In genomic region chr3:141392018-141392370, GRCh38 we compare ENCODE assay signal across 21 cellular contexts. TPM values are rescaled to one million over a fixed set of nuclear protein-coding genes. Genes with fewer than 3 reads are reported as not detected.
A peak's percentile ranks its signal among the peaks of the same experiment; 100 is the strongest.
DNase-seq lines count a peak whose midpoint lies in the region; ATAC-seq and TF ChIP-seq lines count a peak whose summit lies in the region.
"Had no signal": no experiment of that assay in that cellular context is flagged by ENCODE, and none has a peak within 500 bp of the region (broad histone marks: within the 10 kb centered on the region; RNA-seq: fewer than 3 reads in every experiment).

No MANE protein-coding gene starts in this region.

- H3K36me3 Mint-ChIP-seq in stimulated activated effector memory CD8-positive, alpha-beta T cell treated with anti-CD3 and anti-CD28 coated beads, Interleukin-12 subunit alpha, Interleukin-12 subunit beta, amount 100 ng/mL, for 72 hours: no peaks in the 10 kb centered on the region

- H4K20me1 ChIP-seq in MM.1S (ENCODE audit: insufficient read depth, low read length): no peaks in the 10 kb centered on the region

- no peak for TF ChIP-seq POLR2A in gastroesophageal sphincter (IDR thresholded peaks at IDR 0.05)

- H3K27me3 ChIP-seq in MM.1S (replicated peaks; ENCODE audit: insufficient read depth, low read length): no peaks in the 10 kb centered on the region
- no peaks in the 10 kb centered on the region for H3K27me3 ChIP-seq in gastroesophageal sphincter
- H3K27me3 ChIP-seq: brain microvascular endothelial cell, pancreas had no signal

- peaks cover 26% of the 10 kb centered on the region for H3K4me1 Mint-ChIP-seq in stimulated activated effector memory CD8-positive, alpha-beta T cell treated with anti-CD3 and anti-CD28 coated beads, Interleukin-12 subunit alpha, Interleukin-12 subunit beta, amount 100 ng/mL, for 72 hours

- DNase-seq in G401 (ENCODE audit: low spot score) (peak; percentile 26), MM.1S (peak; percentile 5), fibroblast of the aortic adventitia (ENCODE audit: low read depth) (peak; percentile 20), cortex of kidney (lab: John Stamatoyannopoulos, UW) (no peak)
- DNase-seq in stimulated activated effector memory CD8-positive, alpha-beta T cell treated with anti-CD3 and anti-CD28 coated beads, Interleukin-12 subunit alpha, Interleukin-12 subunit beta, amount 100 ng/mL, for 72 hours (ENCODE audit: low spot score in 2 of 2): no peak
- DNase-seq: activated naive CD8-positive, alpha-beta T cell treated with anti-CD3 and anti-CD28 coated beads, Interleukin-2, amount 10 ng/mL, durations not matched to agents 7 days and 5 days; brain microvascular endothelial cell; DMS153; H9; kidney; NCI-H1105 treated with DMSO at 0.1 percent for 48 hours; NCI-H2081 treated with DMSO at 0.1 percent for 48 hours; NCI-H510A; pancreas had no signal

- ATAC-seq in stimulated activated effector memory CD8-positive, alpha-beta T cell treated with anti-CD3 and anti-CD28 coated beads, Interleukin-12 subunit alpha, Interleukin-12 subunit beta, amount 100 ng/mL, for 72 hours: no peak
- ATAC-seq in gastroesophageal sphincter: no peak
- no peak for ATAC-seq in HG03565 (IDR thresholded peaks at IDR 0.05; ENCODE audit: unreplicated experiment)
- ATAC-seq in HG02885 (IDR thresholded peaks at IDR 0.05; ENCODE audit: poor library complexity, unreplicated experiment): no peak
- ATAC-seq: sciatic nerve had no signal

- in situ Hi-C loops in G401 (cut with HindIII; ENCODE audit: low sequenced_read_pairs): no loop called here

- H3K9me3 ChIP-seq in MM.1S (replicated peaks; ENCODE audit: insufficient read depth, low read length): no peaks in the 10 kb centered on the region
- no peaks in the 10 kb centered on the region for H3K9me3 ChIP-seq in gastroesophageal sphincter
- H3K9me3 ChIP-seq: pancreas had no signal

- H3K9ac ChIP-seq in MM.1S (ENCODE audit: low read length): peak overlapping the region; percentile 100; the same call in 1 of the 2 replicates

- no peaks in the 10 kb centered on the region for H3K9me3 Mint-ChIP-seq in stimulated activated effector memory CD8-positive, alpha-beta T cell treated with anti-CD3 and anti-CD28 coated beads, Interleukin-12 subunit alpha, Interleukin-12 subunit beta, amount 100 ng/mL, for 72 hours

- H3K4me3 ChIP-seq in MM.1S (ENCODE audit: low read length): peak overlapping the region; percentile 67
- H3K4me3 ChIP-seq in fibroblast of the aortic adventitia (ENCODE audit: low read depth, low read length): no peak overlapping the region
- no peak overlapping the region for H3K4me3 ChIP-seq in gastroesophageal sphincter
- H3K4me3 ChIP-seq: pancreas had no signal

- H3K27ac ChIP-seq in MM.1S (ENCODE audit: low read length): peak overlapping the region; percentile 100
- no peak overlapping the region for H3K27ac ChIP-seq in gastroesophageal sphincter
- H3K27ac ChIP-seq: brain microvascular endothelial cell, pancreas had no signal

- H3K4me2 ChIP-seq in MM.1S (ENCODE audit: low read depth, low read length): peak overlapping the region; percentile 90

- H3K79me2 ChIP-seq in MM.1S (ENCODE audit: low read length): peaks cover 100% of the 10 kb centered on the region

- H3F3A ChIP-seq in MM.1S (ENCODE audit: insufficient read depth, low read length): peaks cover 99% of the 10 kb centered on the region

- no peaks in the 10 kb centered on the region for H3K9me2 ChIP-seq in MM.1S (replicated peaks; ENCODE audit: insufficient read depth, low read length)

- peak overlapping the region; percentile 69 for H3K27ac Mint-ChIP-seq in stimulated activated effector memory CD8-positive, alpha-beta T cell treated with anti-CD3 and anti-CD28 coated beads, Interleukin-12 subunit alpha, Interleukin-12 subunit beta, amount 100 ng/mL, for 72 hours
- H3K27ac Mint-ChIP-seq: activated naive CD8-positive, alpha-beta T cell treated with anti-CD3 and anti-CD28 coated beads, Interleukin-2, amount 10 ng/mL, durations not matched to agents 7 days and 5 days; activated T-helper 2 cell treated with anti-CD3 and anti-CD28 coated beads, Interferon-gamma antibody, Interleukin-2, Interleukin-4, amounts not matched to agents 10 μg/mL and 5 μg/mL and 100 μg/mL, durations not matched to agents 14 hours and 24 hours and 36 hours; dendritic cell treated with granulocyte-macrophage colony-stimulating factor and Interleukin-4, amounts not matched to agents 40 ng/mL and 50 ng/mL, for 4 days; H9 had no signal

- TF ChIP-seq CTCF in MM.1S (IDR thresholded peaks at IDR 0.05; ENCODE audit: low read length) (no peak), fibroblast of the aortic adventitia (IDR thresholded peaks at IDR 0.05; ENCODE audit: insufficient read depth, low read length) (no peak), gastroesophageal sphincter (IDR thresholded peaks at IDR 0.05) (no peak)

- H3K4me3 Mint-ChIP-seq in stimulated activated effector memory CD8-positive, alpha-beta T cell treated with anti-CD3 and anti-CD28 coated beads, Interleukin-12 subunit alpha, Interleukin-12 subunit beta, amount 100 ng/mL, for 72 hours: no peak overlapping the region
- H3K4me3 Mint-ChIP-seq: activated naive CD8-positive, alpha-beta T cell treated with anti-CD3 and anti-CD28 coated beads, Interleukin-2, amount 10 ng/mL, durations not matched to agents 7 days and 5 days; CD4-positive, CD25-positive, alpha-beta regulatory T cell; dendritic cell treated with granulocyte-macrophage colony-stimulating factor and Interleukin-4, amounts not matched to agents 40 ng/mL and 50 ng/mL, for 4 days; H9 had no signal

- peaks cover 29% of the 10 kb centered on the region for H3K36me3 ChIP-seq in MM.1S (replicated peaks; ENCODE audit: insufficient read depth, low read length)
- H3K36me3 ChIP-seq in gastroesophageal sphincter: peaks cover 0 to 9% of the 10 kb centered on the region in 2 donors
- H3K36me3 ChIP-seq: pancreas had no signal

- WGBS in gastroesophageal sphincter (ENCODE audit: low coverage in 1 of 2), 2 donors: 69 to 75% methylated on average over 2 to 4 of the region's 4 CpGs

- H3K4me1 ChIP-seq in MM.1S (ENCODE audit: low read length) (peaks cover 53% of the 10 kb centered on the region), gastroesophageal sphincter (peaks cover 0 to 36% (median 0%) of the 10 kb centered on the region in 3 donors)

- H2AFZ ChIP-seq in MM.1S (ENCODE audit: low read length): no peak overlapping the region

- no peak for TF ChIP-seq EP300 in gastroesophageal sphincter (IDR thresholded peaks at IDR 0.05)

RNA-seq across cellular contexts. Expression of gene ZBTB38, which starts 23.7 kb away (rescaled TPM):
- total RNA-seq in G401 (2014; rRNA removed; shearing (Covaris generic)): 7.4 and 33.8 TPM in 2 replicates
- 52.4 and 267 TPM in 2 replicates for total RNA-seq in fibroblast of the aortic adventitia (ENCODE audit: low replicate concordance)
- 100 to 1,000 TPM; 183 to 225 (median 203) TPM for total RNA-seq in gastroesophageal sphincter

Comparison
In these comparisons a context has a peak if more than half of its experiments do, and no peak if none do; other contexts are left out.
1. DNase-seq: peak in G401 (single experiment), MM.1S (single experiment) and fibroblast of the aortic adventitia (single experiment); none in stimulated activated effector memory CD8-positive, alpha-beta T cell treated with anti-CD3 and anti-CD28 coated beads, Interleukin-12 subunit alpha, Interleukin-12 subunit beta, amount 100 ng/mL, for 72 hours (0 of 2) and cortex of kidney (single experiment).